ENCODE assay signal across 12 cellular contexts in genomic region chr13:99984463-99985242, GRCh38. TPM values are rescaled to one million over a fixed set of nuclear protein-coding genes. Genes with fewer than 3 reads are reported as not detected.
DNase-seq lines count a peak whose midpoint lies in the region; ATAC-seq and TF ChIP-seq lines count a peak whose summit lies in the region.
"Had no signal": no experiment of that assay in that cellular context is flagged by ENCODE, and none has a peak within 500 bp of the region (broad histone marks: within the 10 kb centered on the region; RNA-seq: fewer than 3 reads in every experiment).

No MANE protein-coding gene starts in this region.

- no peak for DNase-seq in activated naive CD4-positive, alpha-beta T cell treated with anti-CD3 and anti-CD28 coated beads for 36 hours
- no peak for DNase-seq in activated naive CD4-positive, alpha-beta T cell treated with anti-CD3 and anti-CD28 coated beads, Interleukin-2, amount 50 U/mL, for 16 hours
- DNase-seq in T-helper 17 cell, result no peak
- peak; percentile 73 for DNase-seq in endodermal cell
- peak in 1 of 2 donors; percentile 50 for DNase-seq in stimulated activated effector memory CD8-positive, alpha-beta T cell treated with anti-CD3 and anti-CD28 coated beads, Interleukin-12 subunit alpha, Interleukin-12 subunit beta, amount 100 ng/mL, for 72 hours (ENCODE audit: low spot score in 2 of 2)
- DNase-seq in NCI-H345 (lab: John Stamatoyannopoulos, UW), result no peak
- DNase-seq in GDM1 (lab: John Stamatoyannopoulos, UW), result no peak
- DNase-seq: effector CD4-positive, alpha-beta T cell; left ventricle myocardium superior; NK-92 treated with Interleukin-12 subunit alpha and Interleukin-12 subunit beta, amount 100 ng/mL, for 24 hours had no signal

- H3K9me3 ChIP-seq in T-helper 17 cell (ENCODE audit: control insufficient read depth, low read length, poor library complexity, severe bottlenecking), result peaks cover 17% of the 10 kb centered on the region
- no peaks in the 10 kb centered on the region for H3K9me3 ChIP-seq in endodermal cell (ENCODE audit: control insufficient read depth, low read length)

- intact Hi-C loops in activated naive CD4-positive, alpha-beta T cell treated with anti-CD3 and anti-CD28 coated beads for 36 hours (cut with micrococcal nuclease), result loop anchor here (1.0 to 10.0 kb wide), 5 partner anchors 8 to 690 kb away; partner anchors contain the start of genes PCCA and TMTC4

- H3K4me3 ChIP-seq in endodermal cell (ENCODE audit: low read length), result peak overlapping the region; percentile 92

- H3K4me1 Mint-ChIP-seq in activated naive CD4-positive, alpha-beta T cell treated with anti-CD3 and anti-CD28 coated beads for 36 hours (ENCODE audit: low read depth), result peaks cover 29% of the 10 kb centered on the region
- H3K4me1 Mint-ChIP-seq in T-helper 17 cell, result peaks cover 9% of the 10 kb centered on the region
- peaks cover 30% of the 10 kb centered on the region for H3K4me1 Mint-ChIP-seq in endodermal cell
- peaks cover 15% of the 10 kb centered on the region for H3K4me1 Mint-ChIP-seq in stimulated activated effector memory CD8-positive, alpha-beta T cell treated with anti-CD3 and anti-CD28 coated beads, Interleukin-12 subunit alpha, Interleukin-12 subunit beta, amount 100 ng/mL, for 72 hours

- no peak overlapping the region for H3K4me3 Mint-ChIP-seq in activated naive CD4-positive, alpha-beta T cell treated with anti-CD3 and anti-CD28 coated beads for 36 hours
- H3K4me3 Mint-ChIP-seq in T-helper 17 cell, result peak overlapping the region; percentile 83
- peak overlapping the region; percentile 94 for H3K4me3 Mint-ChIP-seq in endodermal cell
- H3K4me3 Mint-ChIP-seq in stimulated activated effector memory CD8-positive, alpha-beta T cell treated with anti-CD3 and anti-CD28 coated beads, Interleukin-12 subunit alpha, Interleukin-12 subunit beta, amount 100 ng/mL, for 72 hours, result no peak overlapping the region

- H3K27me3 ChIP-seq in endodermal cell (ENCODE audit: control insufficient read depth, insufficient read depth, low read length, poor library complexity, severe bottlenecking), result no peaks in the 10 kb centered on the region

- H3K27ac ChIP-seq in endodermal cell (ENCODE audit: low read depth, low read length), result peak overlapping the region; percentile 91

- ATAC-seq in T-helper 17 cell (no peak), GM19023 (IDR thresholded peaks at IDR 0.05; ENCODE audit: unreplicated experiment) (no peak)
- ATAC-seq in stimulated activated effector memory CD8-positive, alpha-beta T cell treated with anti-CD3 and anti-CD28 coated beads, Interleukin-12 subunit alpha, Interleukin-12 subunit beta, amount 100 ng/mL, for 72 hours, result no peak
- ATAC-seq: left ventricle myocardium superior had no signal

- peaks cover 3% of the 10 kb centered on the region for H3K36me3 Mint-ChIP-seq in activated naive CD4-positive, alpha-beta T cell treated with anti-CD3 and anti-CD28 coated beads for 36 hours (ENCODE audit: low read depth)
- peaks cover 3% of the 10 kb centered on the region for H3K36me3 Mint-ChIP-seq in T-helper 17 cell (ENCODE audit: low read depth)
- H3K36me3 Mint-ChIP-seq in endodermal cell (ENCODE audit: low read depth), result peaks cover 37% of the 10 kb centered on the region
- H3K36me3 Mint-ChIP-seq in stimulated activated effector memory CD8-positive, alpha-beta T cell treated with anti-CD3 and anti-CD28 coated beads, Interleukin-12 subunit alpha, Interleukin-12 subunit beta, amount 100 ng/mL, for 72 hours, result peaks cover 47% of the 10 kb centered on the region

- peaks cover 66% of the 10 kb centered on the region for H3K27me3 Mint-ChIP-seq in activated naive CD4-positive, alpha-beta T cell treated with anti-CD3 and anti-CD28 coated beads for 36 hours (ENCODE audit: low read depth)
- H3K27me3 Mint-ChIP-seq in T-helper 17 cell (peaks cover 54% of the 10 kb centered on the region), endodermal cell (ENCODE audit: insufficient read depth) (peaks cover 2% of the 10 kb centered on the region)

- 0 to 1% methylated on average over 34 to 44 of the region's 44 CpGs for WGBS in endodermal cell (ENCODE audit: insufficient coverage in 1 of 2, insufficient read length in 1 of 2), 2 experiments

- peak overlapping the region; percentile 98 for H3K9ac ChIP-seq in endodermal cell (ENCODE audit: extremely low read depth, low read length, poor library complexity, severe bottlenecking)

- no peaks in the 10 kb centered on the region for H3K4me1 ChIP-seq in endodermal cell (ENCODE audit: control insufficient read depth, insufficient read depth, low read length)

- CTCF ChIA-PET in activated naive CD4-positive, alpha-beta T cell treated with anti-CD3 and anti-CD28 coated beads for 36 hours (lab: Charles Lee), result interaction anchor here (1.2 kb wide), 1 partner anchor 10 kb away, joined by 3 read pairs; no protein-coding TSS in a partner anchor

- peaks cover 2% of the 10 kb centered on the region for H3K9me3 Mint-ChIP-seq in activated naive CD4-positive, alpha-beta T cell treated with anti-CD3 and anti-CD28 coated beads for 36 hours
- H3K9me3 Mint-ChIP-seq in endodermal cell, result no peaks in the 10 kb centered on the region
- H3K9me3 Mint-ChIP-seq in stimulated activated effector memory CD8-positive, alpha-beta T cell treated with anti-CD3 and anti-CD28 coated beads, Interleukin-12 subunit alpha, Interleukin-12 subunit beta, amount 100 ng/mL, for 72 hours, result peaks cover 4% of the 10 kb centered on the region

- peaks cover 48% of the 10 kb centered on the region for H3K36me3 ChIP-seq in endodermal cell (ENCODE audit: control insufficient read depth, insufficient read depth, low read length)

- H3K27ac Mint-ChIP-seq in activated naive CD4-positive, alpha-beta T cell treated with anti-CD3 and anti-CD28 coated beads for 36 hours, result peak overlapping the region; percentile 66
- H3K27ac Mint-ChIP-seq in T-helper 17 cell (peak overlapping the region; percentile 95), endodermal cell (peak overlapping the region; percentile 94)
- peak overlapping the region; percentile 52 for H3K27ac Mint-ChIP-seq in stimulated activated effector memory CD8-positive, alpha-beta T cell treated with anti-CD3 and anti-CD28 coated beads, Interleukin-12 subunit alpha, Interleukin-12 subunit beta, amount 100 ng/mL, for 72 hours

- TF ChIP-seq CTCF in endodermal cell (conservative IDR thresholded peaks at IDR 0.05), result no peak

RNA-seq across cellular contexts. Expression of gene ZIC2, which starts 3.1 kb away (rescaled TPM):
- total RNA-seq in activated naive CD4-positive, alpha-beta T cell treated with anti-CD3 and anti-CD28 coated beads for 36 hours, result not detected
- total RNA-seq in T-helper 17 cell (not detected), endodermal cell (100 to 1,000 TPM; 182 to 301 TPM)
- polyA plus RNA-seq in endodermal cell (2013, experiment 1 of 2), result 198 TPM
- 160 TPM for polyA plus RNA-seq in endodermal cell (2013, experiment 2 of 2)
- total RNA-seq: left ventricle myocardium superior, subcutaneous adipose tissue had no signal

RNA-seq across cellular contexts. Expression of gene ZIC5, which starts 13.1 kb away (rescaled TPM):
- total RNA-seq in activated naive CD4-positive, alpha-beta T cell treated with anti-CD3 and anti-CD28 coated beads for 36 hours, result not detected
- total RNA-seq in T-helper 17 cell, result not detected
- total RNA-seq in endodermal cell, result 10 to 100 TPM; 11.0 to 13.7 TPM
- polyA plus RNA-seq in endodermal cell (2013, experiment 1 of 2), result 40.1 TPM
- 36.9 TPM for polyA plus RNA-seq in endodermal cell (2013, experiment 2 of 2)
- total RNA-seq: left ventricle myocardium superior had no signal

Comparison
In these comparisons a context has a peak if more than half of its experiments do, and no peak if none do; other contexts are left out.
1. H3K4me3 Mint-ChIP-seq: peak in T-helper 17 cell (single experiment) and endodermal cell (single experiment); none in activated naive CD4-positive, alpha-beta T cell treated with anti-CD3 and anti-CD28 coated beads for 36 hours (single experiment) and stimulated activated effector memory CD8-positive, alpha-beta T cell treated with anti-CD3 and anti-CD28 coated beads, Interleukin-12 subunit alpha, Interleukin-12 subunit beta, amount 100 ng/mL, for 72 hours (single experiment).
2. RNA of gene ZIC2, which starts 3.1 kb away (total RNA-seq): 182 to 301 TPM in endodermal cell; not detected in activated naive CD4-positive, alpha-beta T cell treated with anti-CD3 and anti-CD28 coated beads for 36 hours and not detected in T-helper 17 cell; every median in the first group is over 100 times any median in the second.
3. RNA of gene ZIC5, which starts 13.1 kb away (total RNA-seq): 11.0 to 13.7 TPM in endodermal cell; not detected in activated naive CD4-positive, alpha-beta T cell treated with anti-CD3 and anti-CD28 coated beads for 36 hours and not detected in T-helper 17 cell; every median in the first group is over 10 times any median in the second.
4. Peak in every context shown above with its lines, with median percentiles within 50 percentile points of each other: H3K27ac Mint-ChIP-seq.